In the genomic region with DNA sequence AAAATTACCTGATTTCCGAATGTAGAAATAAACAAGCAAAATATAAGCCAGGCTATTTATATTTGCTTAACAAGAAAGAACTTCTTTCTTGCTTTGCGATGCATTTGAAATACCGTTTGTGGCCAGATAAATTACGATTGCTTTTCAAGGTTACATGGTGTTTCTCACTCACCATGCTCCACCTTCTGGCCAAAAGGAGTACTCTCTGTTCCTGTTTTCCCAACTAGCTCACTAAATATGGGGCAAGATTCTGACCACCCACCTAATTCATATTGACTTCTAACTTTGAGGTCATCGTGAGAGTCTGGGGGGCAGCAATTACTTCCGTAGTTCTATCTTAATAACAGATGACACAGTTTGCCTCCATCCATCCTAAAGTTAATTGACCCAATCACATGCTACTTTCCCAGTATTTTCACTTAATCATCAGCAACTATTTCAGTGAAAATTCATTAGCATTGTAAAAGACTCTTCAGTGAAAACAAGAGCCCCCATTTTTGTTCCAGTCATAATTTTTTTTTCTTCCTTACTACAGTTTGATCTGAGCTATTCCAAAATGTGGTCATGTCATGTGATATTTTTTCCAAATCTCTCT, we compare ENCODE assay signal across 1 cellular context.
TF ChIP-seq lines count a peak whose summit lies in the region.

No MANE protein-coding gene starts in this region.

TF ChIP-seq in HepG2, 621 proteins besides CTCF, POLR2A, EP300 and RAD21:
- peak; percentile 77 for TF ChIP-seq SMC3 (IDR thresholded peaks at IDR 0.05; ENCODE audit: low read length)
- TF ChIP-seq TBL1XR1 (IDR thresholded peaks at IDR 0.05; ENCODE audit: borderline replicate concordance, low read length, partially characterized antibody) = no peak
- no peak for TF ChIP-seq ZFY (CRISPR knock-in tag; IDR thresholded peaks at IDR 0.05)
- TF ChIP-seq STAG1 (CRISPR knock-in tag; IDR thresholded peaks at IDR 0.05) = peak; percentile 59
- TF ChIP-seq SYNCRIP (IDR thresholded peaks at IDR 0.05; ENCODE audit: insufficient read depth, low read depth, low read length) = no peak
- TF ChIP-seq TBX3 (IDR thresholded peaks at IDR 0.05; ENCODE audit: borderline replicate concordance) = no peak
TF ChIP-seq in HepG2: peak in this region for 2.
